12 cellular contexts compared by ENCODE assay signal in genomic region chr10:88848499-88848898, GRCh38. TPM values are rescaled to one million over a fixed set of nuclear protein-coding genes. Genes with fewer than 3 reads are reported as not detected.
DNase-seq lines count a peak whose midpoint lies in the region; ATAC-seq, FAIRE-seq and TF ChIP-seq lines count a peak whose summit lies in the region.
"Had no signal": no experiment of that assay in that cellular context is flagged by ENCODE, and none has a peak within 500 bp of the region (broad histone marks: within the 10 kb centered on the region; RNA-seq: fewer than 3 reads in every experiment).

No MANE protein-coding gene starts in this region.

- peaks cover 10 to 17% of the 10 kb centered on the region in 2 donors for H3K36me3 Mint-ChIP-seq in CD14-positive monocyte
- H3K36me3 Mint-ChIP-seq in HFFc6 (ENCODE audit: low read depth): no peaks in the 10 kb centered on the region
- H3K36me3 Mint-ChIP-seq in activated T-helper 2 cell treated with anti-CD3 and anti-CD28 coated beads, Interferon-gamma antibody, Interleukin-2, Interleukin-4, amounts not matched to agents 10 μg/mL and 5 μg/mL and 100 μg/mL, durations not matched to agents 14 hours and 24 hours and 36 hours (ENCODE audit: low read depth): no peaks in the 10 kb centered on the region
- no peaks in the 10 kb centered on the region for H3K36me3 Mint-ChIP-seq in osteocyte (ENCODE audit: unreplicated experiment)

- H3K9me3 Mint-ChIP-seq in CD14-positive monocyte (no peaks in the 10 kb centered on the region), HFFc6 (no peaks in the 10 kb centered on the region), osteocyte (ENCODE audit: unreplicated experiment) (no peaks in the 10 kb centered on the region)
- no peaks in the 10 kb centered on the region for H3K9me3 Mint-ChIP-seq in activated T-helper 2 cell treated with anti-CD3 and anti-CD28 coated beads, Interferon-gamma antibody, Interleukin-2, Interleukin-4, amounts not matched to agents 10 μg/mL and 5 μg/mL and 100 μg/mL, durations not matched to agents 14 hours and 24 hours and 36 hours

- H3K27me3 ChIP-seq in keratinocyte (ENCODE audit: control insufficient read depth, extremely low read depth, insufficient read depth, low read length): no peaks in the 10 kb centered on the region

- peak overlapping the region; percentile 68 for H3K4me2 ChIP-seq in keratinocyte (ENCODE audit: control insufficient read depth, extremely low read depth, insufficient read depth, low read depth, low read length)

- DNase-seq in CD14-positive monocyte (ENCODE audit: low spot score) (no peak), HFFc6 (peak; percentile 62), keratinocyte (ENCODE audit: low read depth, low spot score) (no peak), osteocyte (ENCODE audit: extremely low spot score, unreplicated experiment) (no peak), activated gamma-delta T cell treated with Interleukin-2 at 50 U/mL for 16 hours (no peak), NCI-H187 (lab: John Stamatoyannopoulos, UW) (no peak)
- no peak for DNase-seq in activated T-helper 2 cell treated with anti-CD3 and anti-CD28 coated beads, Interferon-gamma antibody, Interleukin-2, Interleukin-4, amounts not matched to agents 10 μg/mL and 5 μg/mL and 100 μg/mL, durations not matched to agents 14 hours and 24 hours and 36 hours (ENCODE audit: low spot score)
- DNase-seq: H7, NCI-H1417 had no signal

- peaks cover 76% of the 10 kb centered on the region for H3K4me1 Mint-ChIP-seq in CD14-positive monocyte
- H3K4me1 Mint-ChIP-seq in HFFc6 (ENCODE audit: low read depth): peaks cover 30% of the 10 kb centered on the region
- H3K4me1 Mint-ChIP-seq in activated T-helper 2 cell treated with anti-CD3 and anti-CD28 coated beads, Interferon-gamma antibody, Interleukin-2, Interleukin-4, amounts not matched to agents 10 μg/mL and 5 μg/mL and 100 μg/mL, durations not matched to agents 14 hours and 24 hours and 36 hours (ENCODE audit: low read depth): peaks cover 27% of the 10 kb centered on the region
- H3K4me1 Mint-ChIP-seq in osteocyte (ENCODE audit: unreplicated experiment): peaks cover 8% of the 10 kb centered on the region

- intact Hi-C loops in CD14-positive monocyte (cut with micrococcal nuclease): no loop called here
- intact Hi-C loops in activated T-helper 2 cell treated with anti-CD3 and anti-CD28 coated beads, Interferon-gamma antibody, Interleukin-2, Interleukin-4, amounts not matched to agents 10 μg/mL and 5 μg/mL and 100 μg/mL, durations not matched to agents 14 hours and 24 hours and 36 hours (cut with micrococcal nuclease): loop anchor here (1.0 to 2.0 kb wide), 3 partner anchors 9 to 32 kb away; partner anchors contain the start of gene STAMBPL1

- peaks cover 48% of the 10 kb centered on the region for H3K4me1 ChIP-seq in keratinocyte (ENCODE audit: control insufficient read depth, extremely low read depth, insufficient read depth, low read length)

- no peaks in the 10 kb centered on the region for H3K9me3 ChIP-seq in keratinocyte (ENCODE audit: control insufficient read depth, low read depth, low read length)

- H3K79me2 ChIP-seq in keratinocyte (ENCODE audit: control insufficient read depth, insufficient read depth, low read length): no peaks in the 10 kb centered on the region

- H3K4me3 ChIP-seq in keratinocyte (ENCODE audit: control insufficient read depth in 2 of 3, extremely low read depth in 1 of 3, insufficient read depth in 2 of 3, low read depth in 1 of 3, low read length in 3 of 3): peak overlapping the region in 1 of 3 experiments; percentile 41

- TF ChIP-seq CTCF in CD14-positive monocyte (IDR thresholded peaks at IDR 0.05) (no peak), HFFc6 (IDR thresholded peaks at IDR 0.05) (no peak), keratinocyte (optimal IDR thresholded peaks at IDR 0.05 in 1 of 3, IDR thresholded peaks at IDR 0.05 in 1 of 3, conservative IDR thresholded peaks at IDR 0.05 in 1 of 3; ENCODE audit: extremely low read depth in 1 of 3, insufficient read depth in 2 of 3, low read length in 3 of 3) (no peak), osteocyte (IDR thresholded peaks at IDR 0.05) (no peak)

- FAIRE-seq in keratinocyte (lab: Jason Lieb, UNC): peak; percentile 88

- no peaks in the 10 kb centered on the region for H3K9me1 ChIP-seq in keratinocyte (ENCODE audit: control insufficient read depth, extremely low read depth, insufficient read depth, low read length)

- H2AFZ ChIP-seq in keratinocyte (ENCODE audit: control insufficient read depth, low read length): peak overlapping the region; percentile 73

- H3K27me3 Mint-ChIP-seq in CD14-positive monocyte (ENCODE audit: low read depth in 3 of 3) (no peaks in the 10 kb centered on the region), HFFc6 (ENCODE audit: insufficient read depth) (peaks cover 3% of the 10 kb centered on the region; the same call in 1 of the 2 replicates), osteocyte (ENCODE audit: unreplicated experiment) (peaks cover 15% of the 10 kb centered on the region)
- peaks cover 4% of the 10 kb centered on the region for H3K27me3 Mint-ChIP-seq in activated T-helper 2 cell treated with anti-CD3 and anti-CD28 coated beads, Interferon-gamma antibody, Interleukin-2, Interleukin-4, amounts not matched to agents 10 μg/mL and 5 μg/mL and 100 μg/mL, durations not matched to agents 14 hours and 24 hours and 36 hours (ENCODE audit: low read depth)

- peak overlapping the region; percentile 58 for H3K27ac ChIP-seq in keratinocyte (ENCODE audit: control insufficient read depth, insufficient read depth, low read length)
- H3K27ac ChIP-seq: VCaP had no signal

- no peak overlapping the region for H3K9ac ChIP-seq in keratinocyte (ENCODE audit: control insufficient read depth, extremely low read depth, insufficient read depth, low read length)

- H4K20me1 ChIP-seq in keratinocyte (ENCODE audit: control insufficient read depth, extremely low read depth, insufficient read depth, low read length): no peaks in the 10 kb centered on the region

- no peak for ATAC-seq in GM21619 (IDR thresholded peaks at IDR 0.05; ENCODE audit: unreplicated experiment)

- peak overlapping the region; percentile 39 to 91 (median 80) for H3K27ac Mint-ChIP-seq in CD14-positive monocyte
- peak overlapping the region; percentile 68 for H3K27ac Mint-ChIP-seq in HFFc6
- H3K27ac Mint-ChIP-seq in activated T-helper 2 cell treated with anti-CD3 and anti-CD28 coated beads, Interferon-gamma antibody, Interleukin-2, Interleukin-4, amounts not matched to agents 10 μg/mL and 5 μg/mL and 100 μg/mL, durations not matched to agents 14 hours and 24 hours and 36 hours: peak overlapping the region; percentile 60
- no peak overlapping the region for H3K27ac Mint-ChIP-seq in osteocyte (ENCODE audit: unreplicated experiment)

- dilution Hi-C loops in keratinocyte (cut with MboI; ENCODE audit: extremely low pct_ligation_motif_present, low sequenced_read_pairs): no loop called here

- no peaks in the 10 kb centered on the region for H3K36me3 ChIP-seq in keratinocyte (ENCODE audit: control insufficient read depth in 2 of 2, extremely low read depth in 1 of 2, insufficient read depth in 2 of 2, low read length in 2 of 2)

- H3K4me3 Mint-ChIP-seq in CD14-positive monocyte: peak overlapping the region in 1 of 2 donors; percentile 82
- H3K4me3 Mint-ChIP-seq in HFFc6: peak overlapping the region; percentile 75
- no peak overlapping the region for H3K4me3 Mint-ChIP-seq in activated T-helper 2 cell treated with anti-CD3 and anti-CD28 coated beads, Interferon-gamma antibody, Interleukin-2, Interleukin-4, amounts not matched to agents 10 μg/mL and 5 μg/mL and 100 μg/mL, durations not matched to agents 14 hours and 24 hours and 36 hours (ENCODE audit: low read depth)
- H3K4me3 Mint-ChIP-seq in osteocyte (ENCODE audit: unreplicated experiment): no peak overlapping the region

RNA-seq across cellular contexts. Expression of gene ANKRD22, which starts 3.1 kb away (rescaled TPM):
- polyA plus RNA-seq in CD14-positive monocyte (1 to 10 TPM; 2.7 to 3.5 TPM), keratinocyte (1.6 to 5.2 TPM (median 4.4 TPM) in 3 replicates)
- total RNA-seq in HFFc6 (2021; fragmentation: NEBNext Ultra II Directional; extraction: Animal tissue kit (Norgen Biotek cat#: 25700)): not detected
- total RNA-seq in activated T-helper 2 cell treated with anti-CD3 and anti-CD28 coated beads, Interferon-gamma antibody, Interleukin-2, Interleukin-4, amounts not matched to agents 10 μg/mL and 5 μg/mL and 100 μg/mL, durations not matched to agents 14 hours and 24 hours and 36 hours: not detected in 2 replicates
- polyA plus RNA-seq in keratinocyte (2011; ENCODE audit: low read depth): 29.6 TPM
- 1.7 and 3.7 TPM in 2 replicates for polyA plus RNA-seq in keratinocyte (2011; cell fraction: cytosol; rRNA removed)
- 2.7 and 4.9 TPM in 2 replicates for polyA plus RNA-seq in keratinocyte (2011; cell fraction: nucleus; rRNA removed)
- polyA plus RNA-seq in keratinocyte (2012; ENCODE audit: low replicate concordance): 1.3 and 39.8 TPM in 2 replicates
- 0.39 to 2.2 TPM (median 0.86 TPM) in 3 replicates for polyA minus RNA-seq in keratinocyte
- 1.2 TPM for polyA minus RNA-seq in keratinocyte (2011; cell fraction: cytosol; rRNA and poly(A)+ RNA removed)
- polyA minus RNA-seq in keratinocyte (2011; cell fraction: nucleus; rRNA and poly(A)+ RNA removed): 1.4 and 2.5 TPM in 2 replicates
- total RNA-seq in osteocyte: not detected in 2 replicates
- total RNA-seq: H7 had no signal

RNA-seq across cellular contexts. Expression of gene STAMBPL1, which starts 31.5 kb away (rescaled TPM):
- polyA plus RNA-seq in CD14-positive monocyte (under 1 TPM; 0.07 to 0.10 TPM), keratinocyte (3.1 to 9.0 TPM (median 5.4 TPM) in 3 replicates)
- total RNA-seq in HFFc6 (2021; fragmentation: NEBNext Ultra II Directional; extraction: Animal tissue kit (Norgen Biotek cat#: 25700)): 10 to 100 TPM; 28.8 to 44.9 (median 40.6) TPM
- 44.2 and 47.2 TPM in 2 replicates for total RNA-seq in activated T-helper 2 cell treated with anti-CD3 and anti-CD28 coated beads, Interferon-gamma antibody, Interleukin-2, Interleukin-4, amounts not matched to agents 10 μg/mL and 5 μg/mL and 100 μg/mL, durations not matched to agents 14 hours and 24 hours and 36 hours
- polyA plus RNA-seq in keratinocyte (2011; ENCODE audit: low read depth): 1.8 TPM
- 3.1 and 5.4 TPM in 2 replicates for polyA plus RNA-seq in keratinocyte (2011; cell fraction: cytosol; rRNA removed)
- 3.3 and 3.7 TPM in 2 replicates for polyA plus RNA-seq in keratinocyte (2011; cell fraction: nucleus; rRNA removed)
- polyA plus RNA-seq in keratinocyte (2012; ENCODE audit: low replicate concordance): 1.7 and 4.4 TPM in 2 replicates
- 1.3 to 4.3 TPM (median 1.6 TPM) in 3 replicates for polyA minus RNA-seq in keratinocyte
- 3.5 TPM for polyA minus RNA-seq in keratinocyte (2011; cell fraction: cytosol; rRNA and poly(A)+ RNA removed)
- polyA minus RNA-seq in keratinocyte (2011; cell fraction: nucleus; rRNA and poly(A)+ RNA removed): 2.0 TPM in 2 replicates
- 4.5 and 4.8 TPM in 2 replicates for total RNA-seq in osteocyte

RNA-seq across cellular contexts. Expression of gene LIPM, which starts 46.0 kb away (rescaled TPM):
- polyA plus RNA-seq in CD14-positive monocyte (not detected), keratinocyte (0.10 to 0.67 TPM (median 0.44 TPM) in 3 replicates)
- total RNA-seq in HFFc6 (2021; fragmentation: NEBNext Ultra II Directional; extraction: Animal tissue kit (Norgen Biotek cat#: 25700)): not detected
- not detected in 2 replicates for total RNA-seq in activated T-helper 2 cell treated with anti-CD3 and anti-CD28 coated beads, Interferon-gamma antibody, Interleukin-2, Interleukin-4, amounts not matched to agents 10 μg/mL and 5 μg/mL and 100 μg/mL, durations not matched to agents 14 hours and 24 hours and 36 hours
- 50.6 TPM for polyA plus RNA-seq in keratinocyte (2011; ENCODE audit: low read depth)
- polyA plus RNA-seq in keratinocyte (2011; cell fraction: cytosol; rRNA removed): 0.12 and 0.19 TPM in 2 replicates
- polyA plus RNA-seq in keratinocyte (2011; cell fraction: nucleus; rRNA removed): 0.56 and 1.0 TPM in 2 replicates
- polyA plus RNA-seq in keratinocyte (2012; ENCODE audit: low replicate concordance): 0.15 and 35.1 TPM in 2 replicates
- 0.40 to 0.74 TPM in 2 of 3 replicates, not detected in the other for polyA minus RNA-seq in keratinocyte
- not detected for polyA minus RNA-seq in keratinocyte (2011; cell fraction: cytosol; rRNA and poly(A)+ RNA removed)
- polyA minus RNA-seq in keratinocyte (2011; cell fraction: nucleus; rRNA and poly(A)+ RNA removed): 0.54 and 1.2 TPM in 2 replicates
- not detected in 2 replicates for total RNA-seq in osteocyte
- total RNA-seq: H7 had no signal
- polyA plus RNA-seq: neural cell had no signal
